24 cellular contexts compared by ENCODE assay signal in the genomic region with DNA sequence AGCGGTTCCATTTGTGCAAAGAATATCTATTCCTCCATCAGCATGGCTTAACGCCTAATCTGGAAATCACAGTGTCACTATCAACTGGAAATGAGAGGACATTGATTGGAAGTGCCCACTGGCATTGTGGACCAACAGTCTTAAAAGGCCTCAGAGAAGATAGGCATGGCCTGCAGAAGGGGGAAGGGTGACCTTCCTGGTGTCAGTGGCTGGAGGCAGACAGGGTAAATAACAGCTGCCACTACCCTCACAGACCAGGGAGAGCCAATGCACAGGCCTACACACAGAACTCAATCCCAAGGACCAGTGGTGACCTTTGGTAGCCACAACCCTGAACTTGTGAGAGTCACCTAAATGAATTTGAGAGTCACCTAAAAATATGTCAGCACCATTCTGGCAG. TPM values are rescaled to one million over a fixed set of nuclear protein-coding genes. Genes with fewer than 3 reads are reported as not detected.
DNase-seq lines count a peak whose midpoint lies in the region; ATAC-seq, FAIRE-seq and TF ChIP-seq lines count a peak whose summit lies in the region.
"Had no signal": no experiment of that assay in that cellular context is flagged by ENCODE, and none has a peak within 500 bp of the region (broad histone marks: within the 10 kb centered on the region; RNA-seq: fewer than 3 reads in every experiment).

No MANE protein-coding gene starts in this region.

- H3K4me2 ChIP-seq in HepG2 (ENCODE audit: low read depth, low read length): no peak overlapping the region
- H3K4me2 ChIP-seq: A549; BLaER1 treated with 17β-estradiol and CSF1 and Interleukin-3, amounts not matched to agents 10 nM and 100 nM had no signal

- DNase-seq in HepG2 (ENCODE audit: low spot score) (peak; percentile 8), right lobe of liver (no peak), myocyte (ENCODE audit: low read depth) (peak; percentile 44)
- DNase-seq in natural killer cell treated with Interleukin-12 subunit alpha and Interleukin-12 subunit beta and Interleukin-15 and Interleukin-18, amount 100 ng/mL, for 72 hours (ENCODE audit: low spot score): no peak
- DNase-seq in activated CD4-positive, CD25-positive, alpha-beta regulatory T cell (lab: John Stamatoyannopoulos, UW): no peak
- DNase-seq: AML-193; CD4-positive, alpha-beta T cell; CD8-positive, alpha-beta T cell; COR-L47; DMS 273 treated with DMSO at 0.1 percent for 48 hours; DMS153; DMS53; DMS79; DND-41; EL; GDM1 had no signal

- H3K79me2 ChIP-seq in HepG2 (ENCODE audit: insufficient read depth, low read length): no peaks in the 10 kb centered on the region

- no peak overlapping the region for H2AFZ ChIP-seq in HepG2 (ENCODE audit: low read length)

- H3K36me3 ChIP-seq in HepG2 (replicated peaks in 1 of 2; ENCODE audit: control insufficient read depth in 1 of 2, insufficient read depth in 2 of 2, low read length in 2 of 2): peaks cover 0 to 11% of the 10 kb centered on the region in 2 experiments; a peak in 1 of 5 replicates
- H3K36me3 ChIP-seq in right lobe of liver: no peaks in the 10 kb centered on the region

- H3K9me3 ChIP-seq in HepG2 (ENCODE audit: low read length): no peaks in the 10 kb centered on the region
- H3K9me3 ChIP-seq in right lobe of liver: no peaks in the 10 kb centered on the region
- H3K9me3 ChIP-seq: A549 had no signal

- BruUV-seq in HepG2 (replicated peaks; lab: Mats Ljungman, UMichigan): no TSS peak

- no peak for FAIRE-seq in HepG2 (lab: Jason Lieb, UNC)
- FAIRE-seq: A549, GM12878, GM12892, GM18507 had no signal

- TF ChIP-seq EP300 in HepG2 (IDR thresholded peaks at IDR 0.05; ENCODE audit: low read depth in 2 of 2, low read length in 2 of 2) (no peak), HepG2 (CRISPR knock-in tag; IDR thresholded peaks at IDR 0.05; ENCODE audit: borderline replicate concordance) (no peak)

- peaks cover 7% of the 10 kb centered on the region for H3K9me3 Mint-ChIP-seq in natural killer cell treated with Interleukin-12 subunit alpha and Interleukin-12 subunit beta and Interleukin-15 and Interleukin-18, amount 100 ng/mL, for 72 hours

- H3K4me1 ChIP-seq in HepG2 (ENCODE audit: insufficient read depth, low read length) (peaks cover 11% of the 10 kb centered on the region), right lobe of liver (no peaks in the 10 kb centered on the region)
- H3K4me1 ChIP-seq: A549; BLaER1 treated with 17β-estradiol and CSF1 and Interleukin-3, amounts not matched to agents 10 nM and 100 nM had no signal

- H3K4me3 ChIP-seq in HepG2 (replicated peaks in 1 of 3; ENCODE audit: insufficient read depth in 1 of 3, low read depth in 2 of 3, low read length in 3 of 3): no peak overlapping the region
- H3K4me3 ChIP-seq in right lobe of liver: no peak overlapping the region
- H3K4me3 ChIP-seq: A549; BLaER1 treated with 17β-estradiol and CSF1 and Interleukin-3, amounts not matched to agents 10 nM and 100 nM; GM12878 had no signal

- no peak overlapping the region for H3K9ac ChIP-seq in HepG2 (ENCODE audit: insufficient read depth, low read depth, low read length)
- H3K9ac ChIP-seq: BLaER1 treated with 17β-estradiol and CSF1 and Interleukin-3, amounts not matched to agents 10 nM and 100 nM had no signal

- intact Hi-C loops in HepG2 (cut with micrococcal nuclease; ENCODE audit: unreplicated experiment) (no loop called here), right lobe of liver (cut with DNase I) (no loop called here)

- H4K20me1 ChIP-seq in HepG2 (ENCODE audit: insufficient read depth, low read length): no peaks in the 10 kb centered on the region
- H4K20me1 ChIP-seq: BLaER1 treated with 17β-estradiol and CSF1 and Interleukin-3, amounts not matched to agents 10 nM and 100 nM had no signal

- peaks cover 15% of the 10 kb centered on the region for H3K36me3 Mint-ChIP-seq in natural killer cell treated with Interleukin-12 subunit alpha and Interleukin-12 subunit beta and Interleukin-15 and Interleukin-18, amount 100 ng/mL, for 72 hours

- H3K27me3 ChIP-seq in HepG2 (ENCODE audit: control insufficient read depth in 1 of 2, insufficient read depth in 2 of 2, low read length in 2 of 2) (no peaks in the 10 kb centered on the region), right lobe of liver (no peaks in the 10 kb centered on the region)
- H3K27me3 ChIP-seq: BLaER1 treated with 17β-estradiol and CSF1 and Interleukin-3, amounts not matched to agents 10 nM and 100 nM had no signal

- in situ Hi-C loops in HepG2 (cut with HindIII; ENCODE audit: extremely low pct_ligation_motif_present, low pct_unique_long_range_greater_than_20kb): no loop called here

- 96% methylated on average over 2 of the region's 2 CpGs for WGBS in HepG2 (ENCODE audit: low lambda C conversion rate)
- WGBS in right lobe of liver (ENCODE audit: insufficient coverage, low coverage, low lambda C conversion rate, missing lambda C conversion rate): 100% methylated on average over 2 of the region's 2 CpGs

- no peak for TF ChIP-seq CTCF in HepG2 (CRISPR knock-in tag; IDR thresholded peaks at IDR 0.05)
- TF ChIP-seq CTCF in right lobe of liver (IDR thresholded peaks at IDR 0.05): no peak

- H3K4me3 Mint-ChIP-seq in natural killer cell treated with Interleukin-12 subunit alpha and Interleukin-12 subunit beta and Interleukin-15 and Interleukin-18, amount 100 ng/mL, for 72 hours: no peak overlapping the region
- H3K4me3 Mint-ChIP-seq: B cell; CD4-positive, alpha-beta T cell; CD8-positive, alpha-beta T cell had no signal

- CTCF ChIA-PET in HepG2 (lab: Yijun Ruan, JAX; ENCODE audit: low intra/inter-chr PET ratio, low total read pairs): no interaction called here

- no peak overlapping the region for H3K27ac Mint-ChIP-seq in natural killer cell treated with Interleukin-12 subunit alpha and Interleukin-12 subunit beta and Interleukin-15 and Interleukin-18, amount 100 ng/mL, for 72 hours
- H3K27ac Mint-ChIP-seq: B cell; CD4-positive, alpha-beta T cell; CD8-positive, alpha-beta T cell had no signal

- ATAC-seq in HepG2 (peak; percentile 71), right lobe of liver (no peak)
- no peak for ATAC-seq in natural killer cell treated with Interleukin-12 subunit alpha and Interleukin-12 subunit beta and Interleukin-15 and Interleukin-18, amount 100 ng/mL, for 72 hours
- ATAC-seq: A549; CD8-positive, alpha-beta T cell; GM12878 had no signal

- TF ChIP-seq POLR2A in HepG2 (IDR thresholded peaks at IDR 0.05; ENCODE audit: insufficient read depth in 1 of 2, low read depth in 2 of 2, low read length in 2 of 2): no peak
- TF ChIP-seq POLR2A in right lobe of liver (IDR thresholded peaks at IDR 0.05): no peak

- H3K27me3 Mint-ChIP-seq in natural killer cell treated with Interleukin-12 subunit alpha and Interleukin-12 subunit beta and Interleukin-15 and Interleukin-18, amount 100 ng/mL, for 72 hours: no peaks in the 10 kb centered on the region
- H3K27me3 Mint-ChIP-seq: B cell; CD4-positive, alpha-beta T cell had no signal

- TF ChIP-seq RAD21 in HepG2 (CRISPR knock-in tag; IDR thresholded peaks at IDR 0.05): no peak

- peaks cover 0 to 9% of the 10 kb centered on the region in 2 donors for H3K4me1 Mint-ChIP-seq in natural killer cell treated with Interleukin-12 subunit alpha and Interleukin-12 subunit beta and Interleukin-15 and Interleukin-18, amount 100 ng/mL, for 72 hours (ENCODE audit: low read depth in 2 of 2)

- H3K27ac ChIP-seq in HepG2 (ENCODE audit: extremely low read length, insufficient read depth, low read length) (no peak overlapping the region), right lobe of liver (no peak overlapping the region)
- H3K27ac ChIP-seq: 22Rv1; A549; BLaER1 treated with 17β-estradiol and CSF1 and Interleukin-3, amounts not matched to agents 10 nM and 100 nM; C4-2B had no signal

- POLR2A ChIA-PET in HepG2 (lab: Yijun Ruan, JAX): no interaction called here

RNA-seq across cellular contexts. Expression of a gene that starts 36.0 kb away (rescaled TPM):
- total RNA-seq in HepG2 (2016; rRNA removed; fragmentation: Illumina TruSeq; extraction: Trizol) (13.0 and 23.5 TPM in 2 replicates), right lobe of liver (1 to 10 TPM in 3 of 6 experiments, under 1 TPM in 3; 0.83 to 3.1 (median 1.2) TPM), myocyte (0.94 and 1.2 TPM in 2 replicates)
- total RNA-seq in HepG2 (2016; cell fraction: cytosol; rRNA removed; fragmentation: Illumina TruSeq; extraction: Trizol; ENCODE audit: low read depth): 4.5 and 6.3 TPM in 2 replicates
- 12.6 and 21.3 TPM in 2 replicates for total RNA-seq in HepG2 (2016; cell fraction: insoluble cytoplasmic fraction; rRNA removed; fragmentation: Illumina TruSeq; extraction: Trizol)
- total RNA-seq in HepG2 (2016; cell fraction: membrane; rRNA removed; fragmentation: Illumina TruSeq; extraction: Trizol): 9.5 and 11.4 TPM in 2 replicates
- total RNA-seq in HepG2 (2016; cell fraction: nucleus; rRNA removed; fragmentation: Illumina TruSeq; extraction: Trizol): 9.5 and 11.1 TPM in 2 replicates
- polyA plus RNA-seq in HepG2 (2011; rRNA removed): 2.2 and 3.5 TPM in 2 replicates
- polyA plus RNA-seq in HepG2 (2011; cell fraction: cytosol; rRNA removed): 1.6 and 2.0 TPM in 2 replicates
- polyA plus RNA-seq in HepG2 (2011; cell fraction: nucleus; rRNA removed): 1.0 and 1.6 TPM in 2 replicates
- polyA plus RNA-seq in HepG2 (2012): 1.7 and 5.3 TPM in 2 replicates
- 0.66 and 0.94 TPM in 2 replicates for polyA plus RNA-seq in HepG2 (2016; cell fraction: cytosol; fragmentation: Illumina TruSeq; extraction: Trizol; ENCODE audit: low read depth)
- 13.7 and 16.2 TPM in 2 replicates for polyA plus RNA-seq in HepG2 (2016; cell fraction: insoluble cytoplasmic fraction; fragmentation: Illumina TruSeq; extraction: Trizol; ENCODE audit: low read depth)
- polyA plus RNA-seq in HepG2 (2016; cell fraction: membrane; fragmentation: Illumina TruSeq; extraction: Trizol; ENCODE audit: low read depth): 2.6 and 3.1 TPM in 2 replicates
- polyA plus RNA-seq in HepG2 (2016; cell fraction: nucleus; fragmentation: Illumina TruSeq; extraction: Trizol; ENCODE audit: insufficient read depth, low read depth): 11.7 and 12.4 TPM in 2 replicates
- 10.5 and 39.5 TPM in 2 replicates for polyA minus RNA-seq in HepG2 (2011; rRNA and poly(A)+ RNA removed; ENCODE audit: low replicate concordance)
- 1.9 and 3.3 TPM in 2 replicates for polyA minus RNA-seq in HepG2 (2011; cell fraction: cytosol; rRNA and poly(A)+ RNA removed)
- 2.1 and 3.9 TPM in 2 replicates for polyA minus RNA-seq in HepG2 (2011; cell fraction: nucleus; rRNA and poly(A)+ RNA removed)
- polyA plus RNA-seq in myocyte (2012): 0.32 TPM
- total RNA-seq in natural killer cell treated with Interleukin-12 subunit alpha and Interleukin-12 subunit beta and Interleukin-15 and Interleukin-18, amount 100 ng/mL, for 72 hours: 10 to 100 TPM; 11.3 to 29.1 TPM

RNA-seq across cellular contexts. Expression of a gene that starts 37.3 kb away (rescaled TPM):
- total RNA-seq in HepG2 (2016; rRNA removed; fragmentation: Illumina TruSeq; extraction: Trizol) (49.9 and 84.2 TPM in 2 replicates), right lobe of liver (10 to 100 TPM; 35.4 to 84.9 (median 49.4) TPM), myocyte (29.6 and 30.3 TPM in 2 replicates)
- 12.9 and 14.2 TPM in 2 replicates for total RNA-seq in HepG2 (2016; cell fraction: cytosol; rRNA removed; fragmentation: Illumina TruSeq; extraction: Trizol; ENCODE audit: low read depth)
- total RNA-seq in HepG2 (2016; cell fraction: insoluble cytoplasmic fraction; rRNA removed; fragmentation: Illumina TruSeq; extraction: Trizol): 49.2 and 86.3 TPM in 2 replicates
- total RNA-seq in HepG2 (2016; cell fraction: membrane; rRNA removed; fragmentation: Illumina TruSeq; extraction: Trizol): 29.1 and 33.4 TPM in 2 replicates
- total RNA-seq in HepG2 (2016; cell fraction: nucleus; rRNA removed; fragmentation: Illumina TruSeq; extraction: Trizol): 75.4 and 86.0 TPM in 2 replicates
- polyA plus RNA-seq in HepG2 (2011; rRNA removed): 79.7 and 105 TPM in 2 replicates
- 63.3 and 100 TPM in 2 replicates for polyA plus RNA-seq in HepG2 (2011; cell fraction: cytosol; rRNA removed)
- 24.2 and 26.5 TPM in 2 replicates for polyA plus RNA-seq in HepG2 (2011; cell fraction: nucleus; rRNA removed)
- 56.3 and 103 TPM in 2 replicates for polyA plus RNA-seq in HepG2 (2012)
- 12.6 and 13.4 TPM in 2 replicates for polyA plus RNA-seq in HepG2 (2016; cell fraction: cytosol; fragmentation: Illumina TruSeq; extraction: Trizol; ENCODE audit: low read depth)
- polyA plus RNA-seq in HepG2 (2016; cell fraction: insoluble cytoplasmic fraction; fragmentation: Illumina TruSeq; extraction: Trizol; ENCODE audit: low read depth): 48.2 and 49.2 TPM in 2 replicates
- polyA plus RNA-seq in HepG2 (2016; cell fraction: membrane; fragmentation: Illumina TruSeq; extraction: Trizol; ENCODE audit: low read depth): 27.2 and 33.0 TPM in 2 replicates
- polyA plus RNA-seq in HepG2 (2016; cell fraction: nucleus; fragmentation: Illumina TruSeq; extraction: Trizol; ENCODE audit: insufficient read depth, low read depth): 84.6 and 95.4 TPM in 2 replicates
- 22.7 and 35.1 TPM in 2 replicates for polyA minus RNA-seq in HepG2 (2011; rRNA and poly(A)+ RNA removed; ENCODE audit: low replicate concordance)
- polyA minus RNA-seq in HepG2 (2011; cell fraction: cytosol; rRNA and poly(A)+ RNA removed): 55.6 and 56.6 TPM in 2 replicates
- 29.0 and 33.7 TPM in 2 replicates for polyA minus RNA-seq in HepG2 (2011; cell fraction: nucleus; rRNA and poly(A)+ RNA removed)
- 37.2 TPM for polyA plus RNA-seq in myocyte (2012)
- total RNA-seq in natural killer cell treated with Interleukin-12 subunit alpha and Interleukin-12 subunit beta and Interleukin-15 and Interleukin-18, amount 100 ng/mL, for 72 hours: 10 to 100 TPM; 16.9 to 21.1 TPM

Comparison
In these comparisons a context has a peak if more than half of its experiments do, and no peak if none do; other contexts are left out.
1. DNase-seq: peak in HepG2 (single experiment) and myocyte (single experiment); none in right lobe of liver (0 of 3), natural killer cell treated with Interleukin-12 subunit alpha and Interleukin-12 subunit beta and Interleukin-15 and Interleukin-18, amount 100 ng/mL, for 72 hours (single experiment) and activated CD4-positive, CD25-positive, alpha-beta regulatory T cell (0 of 4).